12 cellular contexts compared by ENCODE assay signal in the genomic region with DNA sequence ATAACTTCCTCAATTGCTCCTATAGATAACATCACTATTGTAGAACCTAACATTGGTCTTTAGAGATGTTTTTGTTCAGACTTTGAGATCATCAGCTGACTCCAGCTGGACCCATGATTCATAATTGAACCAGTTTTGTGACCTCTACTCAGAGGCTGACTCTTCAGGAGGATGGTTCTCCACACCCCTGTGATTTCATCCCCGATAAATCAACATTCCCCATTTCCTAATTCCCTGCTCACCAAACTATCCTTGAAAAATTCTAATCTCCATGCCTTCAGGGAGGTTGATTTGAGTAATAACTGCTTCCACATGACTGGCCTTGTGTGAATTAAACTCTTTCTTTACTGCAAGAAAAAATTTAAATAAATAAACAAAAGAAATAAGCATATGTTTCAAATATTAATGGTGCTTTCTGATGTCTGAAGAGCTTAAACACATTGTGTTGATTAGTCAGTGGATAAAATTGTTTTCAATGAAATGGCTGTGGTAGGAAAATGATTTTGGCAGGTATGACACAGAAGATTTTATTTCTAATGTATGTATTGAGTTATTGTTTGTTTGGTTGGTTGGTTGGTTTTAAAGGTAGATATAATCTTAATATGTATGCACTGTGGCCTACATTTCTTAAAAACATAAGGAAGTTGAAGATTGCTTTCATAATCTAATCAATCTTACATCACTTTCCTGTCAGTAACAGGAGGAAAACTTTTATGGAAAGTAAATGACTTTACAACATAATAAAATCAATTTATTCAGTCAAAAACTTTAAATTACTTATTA.
DNase-seq lines count a peak whose midpoint lies in the region; ATAC-seq and TF ChIP-seq lines count a peak whose summit lies in the region.
"Had no signal": no experiment of that assay in that cellular context is flagged by ENCODE, and none has a peak within 500 bp of the region (broad histone marks: within the 10 kb centered on the region; RNA-seq: fewer than 3 reads in every experiment).

No MANE protein-coding gene starts in this region.

- no peak for ATAC-seq in GM18909 (IDR thresholded peaks at IDR 0.05; ENCODE audit: poor library complexity, unreplicated experiment)
- ATAC-seq: activated naive CD4-positive, alpha-beta T cell treated with anti-CD3 and anti-CD28 coated beads, Interleukin-2, amount 50 U/mL, for 72 hours; gastrocnemius medialis; psoas muscle had no signal

- H3K4me3 ChIP-seq in choroid plexus epithelial cell (ENCODE audit: low read depth, low read length) (no peak overlapping the region), H7 (ENCODE audit: insufficient read depth, low read depth, low read length) (no peak overlapping the region)
- H3K4me3 ChIP-seq: gastrocnemius medialis, psoas muscle had no signal

- DNase-seq in LHCN-M2 (ENCODE audit: low read depth) (peak; percentile 78), choroid plexus epithelial cell (ENCODE audit: low read depth) (peak; percentile 55), kidney tubule cell (ENCODE audit: low spot score) (peak; percentile 67), H7 (no peak), C1 segment of cervical spinal cord (lab: John Stamatoyannopoulos, UW) (no peak)
- no peak for DNase-seq in stimulated activated CD4-positive, alpha-beta T cell treated with anti-CD3 and anti-CD28 coated beads, Interleukin-4, amount 100 ng/mL, for 24 hours
- DNase-seq: activated CD4-positive, CD25-positive, alpha-beta regulatory T cell; gastrocnemius medialis; psoas muscle had no signal

- no peak for TF ChIP-seq CTCF in C4-2B (conservative IDR thresholded peaks at IDR 0.05)
- TF ChIP-seq CTCF in choroid plexus epithelial cell (conservative IDR thresholded peaks at IDR 0.05; ENCODE audit: low read depth, low read length): no peak

- H3K27ac ChIP-seq in C4-2B: peak overlapping the region; percentile 65; the same call in 1 of the 2 replicates
- H3K27ac ChIP-seq: gastrocnemius medialis, psoas muscle had no signal

- H3K27me3 ChIP-seq in H7 (ENCODE audit: control insufficient read depth, insufficient read depth, low read length): no peaks in the 10 kb centered on the region
- H3K27me3 ChIP-seq: gastrocnemius medialis had no signal

- no peaks in the 10 kb centered on the region for H3K36me3 ChIP-seq in H7 (replicated peaks; ENCODE audit: control insufficient read depth, insufficient read depth, low read length)
- H3K36me3 ChIP-seq: gastrocnemius medialis had no signal

Comparison
In these comparisons a context has a peak if more than half of its experiments do, and no peak if none do; other contexts are left out.
1. DNase-seq: peak in LHCN-M2 (single experiment), choroid plexus epithelial cell (single experiment) and kidney tubule cell (single experiment); none in H7 (single experiment), C1 segment of cervical spinal cord (0 of 14) and stimulated activated CD4-positive, alpha-beta T cell treated with anti-CD3 and anti-CD28 coated beads, Interleukin-4, amount 100 ng/mL, for 24 hours (single experiment).